Comparison of ENCODE assay signal across 1 cellular context in the genomic region with DNA sequence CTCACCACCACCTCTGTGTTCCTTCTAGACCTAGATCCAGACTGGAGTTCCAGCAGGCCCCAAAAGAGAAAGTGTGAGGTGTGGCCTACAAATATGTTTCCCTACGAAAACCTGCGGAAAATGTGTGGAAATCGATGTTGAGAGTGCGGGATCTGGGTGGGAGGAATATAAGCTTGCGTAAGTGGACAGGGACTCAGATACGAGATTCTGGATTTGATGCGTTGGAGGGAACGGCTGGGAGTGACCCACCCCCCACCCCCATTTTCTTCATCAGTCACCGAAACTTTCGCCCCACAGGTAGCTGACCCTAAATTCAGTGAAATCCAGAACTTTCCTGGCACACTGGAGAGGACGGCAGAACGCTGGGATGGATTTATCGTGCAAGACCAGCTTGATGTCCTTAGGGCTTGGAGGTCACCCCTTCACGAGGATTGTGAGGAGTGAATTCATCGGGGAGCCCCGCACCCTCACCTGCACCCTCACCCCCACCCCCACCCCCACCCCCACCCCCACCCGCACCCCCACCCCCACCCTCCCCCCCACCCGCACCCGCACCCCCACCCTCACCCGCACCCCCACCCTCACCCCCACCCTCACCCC.
TF ChIP-seq lines count a peak whose summit lies in the region.

No MANE protein-coding gene starts in this region.

TF ChIP-seq in HepG2, 621 proteins besides CTCF, POLR2A, EP300 and RAD21 (continued from another document):
- TF ChIP-seq, protein P1, sequence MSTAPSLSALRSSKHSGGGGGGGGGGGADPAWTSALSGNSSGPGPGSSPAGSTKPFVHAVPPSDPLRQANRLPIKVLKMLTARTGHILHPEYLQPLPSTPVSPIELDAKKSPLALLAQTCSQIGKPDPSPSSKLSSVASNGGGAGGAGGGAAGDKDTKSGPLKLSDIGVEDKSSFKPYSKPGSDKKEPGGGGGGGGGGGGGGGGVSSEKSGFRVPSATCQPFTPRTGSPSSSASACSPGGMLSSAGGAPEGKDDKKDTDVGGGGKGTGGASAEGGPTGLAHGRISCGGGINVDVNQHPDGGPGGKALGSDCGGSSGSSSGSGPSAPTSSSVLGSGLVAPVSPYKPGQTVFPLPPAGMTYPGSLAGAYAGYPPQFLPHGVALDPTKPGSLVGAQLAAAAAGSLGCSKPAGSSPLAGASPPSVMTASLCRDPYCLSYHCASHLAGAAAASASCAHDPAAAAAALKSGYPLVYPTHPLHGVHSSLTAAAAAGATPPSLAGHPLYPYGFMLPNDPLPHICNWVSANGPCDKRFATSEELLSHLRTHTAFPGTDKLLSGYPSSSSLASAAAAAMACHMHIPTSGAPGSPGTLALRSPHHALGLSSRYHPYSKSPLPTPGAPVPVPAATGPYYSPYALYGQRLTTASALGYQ (CRISPR knock-in tag; IDR thresholded peaks at IDR 0.05), result no peak
- TF ChIP-seq PATZ1 (CRISPR knock-in tag; IDR thresholded peaks at IDR 0.05) (peak; percentile 26; the same call in 1 of the 2 replicates), NCOA5 (CRISPR knock-in tag; IDR thresholded peaks at IDR 0.05) (no peak), ZBTB7A (CRISPR knock-in tag; IDR thresholded peaks at IDR 0.05) (0 out of 2 replicates have a peak, but pooled peaks have one; percentile 15), ZBTB38 (CRISPR knock-in tag; IDR thresholded peaks at IDR 0.05) (peak; percentile 99), ZNF232 (CRISPR knock-in tag; IDR thresholded peaks at IDR 0.05; ENCODE audit: borderline replicate concordance) (0 out of 2 replicates have a peak, but pooled peaks have one; percentile 20), HNRNPLL (IDR thresholded peaks at IDR 0.05; ENCODE audit: low read depth, low read length, poor library complexity, severe bottlenecking) (peak; percentile 89), SP4 (CRISPR knock-in tag; IDR thresholded peaks at IDR 0.05) (peak; percentile 33; the same call in 1 of the 2 replicates), HDAC2 (CRISPR knock-in tag; IDR thresholded peaks at IDR 0.05) (peak; percentile 6; the same call in 1 of the 2 replicates), HNRNPK (IDR thresholded peaks at IDR 0.05; ENCODE audit: low read depth, low read length, poor library complexity, severe bottlenecking) (peak; percentile 94), TMF1 (CRISPR knock-in tag; IDR thresholded peaks at IDR 0.05; ENCODE audit: low read depth) (peak; percentile 45; the same call in 1 of the 2 replicates), PCBP2 (optimal IDR thresholded peaks at IDR 0.05; ENCODE audit: low read depth, low read length, poor library complexity, severe bottlenecking) (peak; percentile 70), NAIF1 (CRISPR knock-in tag; IDR thresholded peaks at IDR 0.05; ENCODE audit: borderline replicate concordance) (peak; percentile 77; the same call in 1 of the 2 replicates), PRPF4 (IDR thresholded peaks at IDR 0.05; ENCODE audit: low read depth, low read length, poor library complexity, severe bottlenecking) (peak; percentile 89), CEBPG (CRISPR knock-in tag; IDR thresholded peaks at IDR 0.05) (peak; percentile 54), E2F5 (CRISPR knock-in tag; conservative IDR thresholded peaks at IDR 0.05) (no peak), ZNF205 (CRISPR knock-in tag; IDR thresholded peaks at IDR 0.05) (peak; percentile 4; the same call in 1 of the 2 replicates), ZNF547 (CRISPR knock-in tag; IDR thresholded peaks at IDR 0.05) (0 out of 2 replicates have a peak, but pooled peaks have one; percentile 14), ZNF605 (CRISPR knock-in tag; IDR thresholded peaks at IDR 0.05) (peak; percentile 39; the same call in 1 of the 2 replicates), ZNF552 (CRISPR knock-in tag; IDR thresholded peaks at IDR 0.05; ENCODE audit: borderline replicate concordance) (no peak), ZSCAN9 (CRISPR knock-in tag; IDR thresholded peaks at IDR 0.05; ENCODE audit: borderline replicate concordance) (0 out of 2 replicates have a peak, but pooled peaks have one; percentile 11), ZFX (CRISPR knock-in tag; IDR thresholded peaks at IDR 0.05; ENCODE audit: low read depth) (peak; percentile 73), RXRB (CRISPR knock-in tag; IDR thresholded peaks at IDR 0.05; ENCODE audit: borderline replicate concordance) (no peak), ZFY (CRISPR knock-in tag; IDR thresholded peaks at IDR 0.05) (peak; percentile 22; the same call in 1 of the 2 replicates), ZBTB1 (CRISPR knock-in tag; IDR thresholded peaks at IDR 0.05; ENCODE audit: borderline replicate concordance) (peak; percentile 67; the same call in 1 of the 2 replicates), ONECUT2 (CRISPR knock-in tag; IDR thresholded peaks at IDR 0.05) (0 out of 2 replicates have a peak, but pooled peaks have one; percentile 17), ZNF550 (CRISPR knock-in tag; IDR thresholded peaks at IDR 0.05; ENCODE audit: borderline replicate concordance) (0 out of 2 replicates have a peak, but pooled peaks have one; percentile 5), ZNF143 (CRISPR knock-in tag; IDR thresholded peaks at IDR 0.05) (0 out of 2 replicates have a peak, but pooled peaks have one; percentile 1)
- TF ChIP-seq, protein P2, sequence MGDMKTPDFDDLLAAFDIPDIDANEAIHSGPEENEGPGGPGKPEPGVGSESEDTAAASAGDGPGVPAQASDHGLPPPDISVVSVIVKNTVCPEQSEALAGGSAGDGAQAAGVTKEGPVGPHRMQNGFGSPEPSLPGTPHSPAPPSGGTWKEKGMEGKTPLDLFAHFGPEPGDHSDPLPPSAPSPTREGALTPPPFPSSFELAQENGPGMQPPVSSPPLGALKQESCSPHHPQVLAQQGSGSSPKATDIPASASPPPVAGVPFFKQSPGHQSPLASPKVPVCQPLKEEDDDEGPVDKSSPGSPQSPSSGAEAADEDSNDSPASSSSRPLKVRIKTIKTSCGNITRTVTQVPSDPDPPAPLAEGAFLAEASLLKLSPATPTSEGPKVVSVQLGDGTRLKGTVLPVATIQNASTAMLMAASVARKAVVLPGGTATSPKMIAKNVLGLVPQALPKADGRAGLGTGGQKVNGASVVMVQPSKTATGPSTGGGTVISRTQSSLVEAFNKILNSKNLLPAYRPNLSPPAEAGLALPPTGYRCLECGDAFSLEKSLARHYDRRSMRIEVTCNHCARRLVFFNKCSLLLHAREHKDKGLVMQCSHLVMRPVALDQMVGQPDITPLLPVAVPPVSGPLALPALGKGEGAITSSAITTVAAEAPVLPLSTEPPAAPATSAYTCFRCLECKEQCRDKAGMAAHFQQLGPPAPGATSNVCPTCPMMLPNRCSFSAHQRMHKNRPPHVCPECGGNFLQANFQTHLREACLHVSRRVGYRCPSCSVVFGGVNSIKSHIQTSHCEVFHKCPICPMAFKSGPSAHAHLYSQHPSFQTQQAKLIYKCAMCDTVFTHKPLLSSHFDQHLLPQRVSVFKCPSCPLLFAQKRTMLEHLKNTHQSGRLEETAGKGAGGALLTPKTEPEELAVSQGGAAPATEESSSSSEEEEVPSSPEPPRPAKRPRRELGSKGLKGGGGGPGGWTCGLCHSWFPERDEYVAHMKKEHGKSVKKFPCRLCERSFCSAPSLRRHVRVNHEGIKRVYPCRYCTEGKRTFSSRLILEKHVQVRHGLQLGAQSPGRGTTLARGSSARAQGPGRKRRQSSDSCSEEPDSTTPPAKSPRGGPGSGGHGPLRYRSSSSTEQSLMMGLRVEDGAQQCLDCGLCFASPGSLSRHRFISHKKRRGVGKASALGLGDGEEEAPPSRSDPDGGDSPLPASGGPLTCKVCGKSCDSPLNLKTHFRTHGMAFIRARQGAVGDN (CRISPR knock-in tag; IDR thresholded peaks at IDR 0.05), result 0 out of 2 replicates have a peak, but pooled peaks have one; percentile 15
